In genomic region chr2:238905721-238906120, GRCh38 we compare ENCODE assay signal across 29 cellular contexts. TPM values are rescaled to one million over a fixed set of nuclear protein-coding genes. Genes with fewer than 3 reads are reported as not detected.
"Had no signal": no experiment of that assay in that cellular context is flagged by ENCODE, and none has a peak within 500 bp of the region (broad histone marks: within the 10 kb centered on the region; RNA-seq: fewer than 3 reads in every experiment).

No MANE protein-coding gene starts in this region.

- DNase-seq: cortex of kidney; effector memory CD8-positive, alpha-beta T cell; erythroblast; esophagus squamous epithelium; foreskin melanocyte; glutamatergic neuron; heart right ventricle; hippocampal formation; left cardiac atrium; mesenchymal stem cell; mucosa of descending colon; naive B cell; occipital lobe; stimulated activated CD4-positive, alpha-beta T cell treated with anti-CD3 and anti-CD28 coated beads, Interleukin-12 subunit alpha, Interleukin-12 subunit beta, amount 100 ng/mL, for 4 hours; stimulated activated CD4-positive, alpha-beta T cell treated with anti-CD3 and anti-CD28 coated beads, Interleukin-1b, Interleukin-23, amount 100 ng/mL, for 48 hours; stimulated activated CD4-positive, alpha-beta T cell treated with anti-CD3 and anti-CD28 coated beads, Interleukin-4, amount 100 ng/mL, for 1 hour; stimulated activated CD8-positive, alpha-beta memory T cell treated with anti-CD3 and anti-CD28 coated beads, Interleukin-4, amount 100 ng/mL, for 48 hours; stimulated activated naive CD4-positive, alpha-beta T cell; stomach; thyroid gland; trophoblast cell had no signal

- H3K27ac Mint-ChIP-seq: effector memory CD8-positive, alpha-beta T cell; natural killer cell treated with Interleukin-12 subunit alpha and Interleukin-12 subunit beta and Interleukin-15 and Interleukin-18, amount 100 ng/mL, for 72 hours had no signal

- H3K79me2 ChIP-seq: parathyroid adenoma had no signal

- H3K4me3 Mint-ChIP-seq: effector memory CD8-positive, alpha-beta T cell; mesothelial cell of epicardium; naive B cell; natural killer cell treated with Interleukin-12 subunit alpha and Interleukin-12 subunit beta and Interleukin-15 and Interleukin-18, amount 100 ng/mL, for 72 hours had no signal

- H3K4me1 Mint-ChIP-seq: naive B cell had no signal

- ATAC-seq: effector memory CD8-positive, alpha-beta T cell; heart right ventricle; left cardiac atrium; left lung; mucosa of descending colon; natural killer cell treated with Interleukin-12 subunit alpha and Interleukin-12 subunit beta and Interleukin-15 and Interleukin-18, amount 100 ng/mL, for 72 hours; right lobe of liver had no signal

- H3K4me2 ChIP-seq: smooth muscle cell had no signal

- H3K27ac ChIP-seq: esophagus squamous epithelium, heart right ventricle, left lung, parathyroid adenoma, right lobe of liver, stomach, thyroid gland had no signal

- H3K9ac ChIP-seq: parathyroid adenoma had no signal

- H3K9me3 ChIP-seq: esophagus squamous epithelium, heart right ventricle, left lung, mucosa of descending colon, right lobe of liver, stomach, thyroid gland had no signal

- H3K4me1 ChIP-seq: heart right ventricle, left lung, parathyroid adenoma, right lobe of liver had no signal

- H3K36me3 Mint-ChIP-seq: mesothelial cell of epicardium; naive B cell; natural killer cell treated with Interleukin-12 subunit alpha and Interleukin-12 subunit beta and Interleukin-15 and Interleukin-18, amount 100 ng/mL, for 72 hours had no signal

- H3K4me3 ChIP-seq: esophagus squamous epithelium, heart right ventricle, left lung, mucosa of descending colon, right lobe of liver, smooth muscle cell, stomach, thyroid gland had no signal

- H3K9me3 Mint-ChIP-seq: effector memory CD8-positive, alpha-beta T cell; mesothelial cell of epicardium had no signal

- H3K36me3 ChIP-seq: esophagus squamous epithelium, heart right ventricle, left lung, right lobe of liver, thyroid gland had no signal

- H2AFZ ChIP-seq: parathyroid adenoma had no signal

- H3K27me3 ChIP-seq: esophagus squamous epithelium, right lobe of liver, thyroid gland had no signal

- H3K27me3 Mint-ChIP-seq: effector memory CD8-positive, alpha-beta T cell; naive B cell; natural killer cell treated with Interleukin-12 subunit alpha and Interleukin-12 subunit beta and Interleukin-15 and Interleukin-18, amount 100 ng/mL, for 72 hours had no signal

RNA-seq across cellular contexts. Expression of gene TWIST2, which starts 57.8 kb away (rescaled TPM):
- total RNA-seq: dermis microvascular lymphatic vessel endothelial cell; natural killer cell treated with Interleukin-12 subunit alpha and Interleukin-12 subunit beta and Interleukin-15 and Interleukin-18, amount 100 ng/mL, for 72 hours; progenitor cell of endocrine pancreas had no signal
